In genomic region chr2:29284671-29285070, GRCh38 we compare ENCODE assay signal across 7 cellular contexts.
"Had no signal": no experiment of that assay in that cellular context is flagged by ENCODE, and none has a peak within 500 bp of the region (broad histone marks: within the 10 kb centered on the region; RNA-seq: fewer than 3 reads in every experiment).

No MANE protein-coding gene starts in this region.

- FAIRE-seq: G401.6, GM12878, GM12891, GM12892, GM18507 had no signal

- DNase-seq: GDM1, GF-D8 had no signal
